20 cellular contexts compared by ENCODE assay signal in the genomic region with DNA sequence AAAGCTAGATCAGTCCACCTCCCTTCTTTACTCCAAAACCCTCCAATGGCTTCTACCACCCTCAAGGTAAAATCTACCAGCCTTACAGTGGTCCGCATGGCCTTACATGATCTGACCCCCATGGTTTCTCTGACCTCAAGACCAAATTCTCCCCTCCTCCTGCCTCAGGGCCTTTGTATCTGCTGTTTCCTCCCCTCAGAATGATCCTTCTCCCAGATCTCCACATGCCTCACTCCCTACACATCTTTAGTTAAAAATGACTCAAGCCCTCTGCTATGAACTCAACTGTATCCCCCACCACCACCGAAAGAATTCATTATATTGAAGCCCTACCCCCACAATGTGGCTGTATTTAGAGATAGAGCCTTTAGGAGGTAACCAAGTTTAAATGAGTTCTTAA.
"Had no signal": no experiment of that assay in that cellular context is flagged by ENCODE, and none has a peak within 500 bp of the region (broad histone marks: within the 10 kb centered on the region; RNA-seq: fewer than 3 reads in every experiment).

No MANE protein-coding gene starts in this region.

- H3K36me3 Mint-ChIP-seq: natural killer cell treated with Interleukin-12 subunit alpha and Interleukin-12 subunit beta and Interleukin-15 and Interleukin-18, amount 100 ng/mL, for 72 hours had no signal

- DNase-seq: activated CD4-positive, alpha-beta memory T cell treated with anti-CD3 and anti-CD28 coated beads for 36 hours; activated CD8-positive, alpha-beta memory T cell treated with anti-CD3 and anti-CD28 coated beads, Interleukin-2, amount 50 U/mL, for 4 hours; activated naive CD4-positive, alpha-beta T cell treated with anti-CD3 and anti-CD28 coated beads for 36 hours; esophagus squamous epithelium; hypothalamus; kidney glomerular epithelial cell; left ventricle myocardium superior; mesendoderm; nucleus accumbens; stimulated activated CD4-positive, alpha-beta T cell treated with anti-CD3 and anti-CD28 coated beads, Interleukin-15, amount 100 ng/mL, for 24 hours; stimulated activated CD4-positive, alpha-beta T cell treated with anti-CD3 and anti-CD28 coated beads, Interleukin-4, amount 100 ng/mL, for 1 hour; stimulated activated naive CD4-positive, alpha-beta T cell treated with Interleukin-2 at 50 U/mL for 16 hours; substantia nigra; T-helper 1 cell; T1000 had no signal

- H3K27ac Mint-ChIP-seq: activated CD4-positive, alpha-beta memory T cell treated with anti-CD3 and anti-CD28 coated beads for 36 hours; activated naive CD4-positive, alpha-beta T cell treated with anti-CD3 and anti-CD28 coated beads for 36 hours; natural killer cell treated with Interleukin-12 subunit alpha and Interleukin-12 subunit beta and Interleukin-15 and Interleukin-18, amount 100 ng/mL, for 72 hours had no signal

- ATAC-seq: left ventricle myocardium superior; natural killer cell treated with Interleukin-12 subunit alpha and Interleukin-12 subunit beta and Interleukin-15 and Interleukin-18, amount 100 ng/mL, for 72 hours had no signal

- H3K36me3 ChIP-seq: esophagus squamous epithelium, tibial nerve, vagina had no signal

- H3K4me3 Mint-ChIP-seq: activated CD4-positive, alpha-beta memory T cell treated with anti-CD3 and anti-CD28 coated beads for 36 hours; activated naive CD4-positive, alpha-beta T cell treated with anti-CD3 and anti-CD28 coated beads for 36 hours; natural killer cell treated with Interleukin-12 subunit alpha and Interleukin-12 subunit beta and Interleukin-15 and Interleukin-18, amount 100 ng/mL, for 72 hours had no signal

- H3K27me3 Mint-ChIP-seq: activated CD4-positive, alpha-beta memory T cell treated with anti-CD3 and anti-CD28 coated beads for 36 hours; natural killer cell treated with Interleukin-12 subunit alpha and Interleukin-12 subunit beta and Interleukin-15 and Interleukin-18, amount 100 ng/mL, for 72 hours had no signal

- H3K27ac ChIP-seq: coronary artery, esophagus squamous epithelium, skin epidermis, vagina had no signal

- H3K9me3 Mint-ChIP-seq: activated CD4-positive, alpha-beta memory T cell treated with anti-CD3 and anti-CD28 coated beads for 36 hours; activated naive CD4-positive, alpha-beta T cell treated with anti-CD3 and anti-CD28 coated beads for 36 hours; natural killer cell treated with Interleukin-12 subunit alpha and Interleukin-12 subunit beta and Interleukin-15 and Interleukin-18, amount 100 ng/mL, for 72 hours had no signal

- H3K9me3 ChIP-seq: esophagus squamous epithelium, tibial nerve, vagina had no signal

- H3K4me3 ChIP-seq: coronary artery, esophagus squamous epithelium, skin epidermis, tibial nerve, vagina had no signal

- H3K27me3 ChIP-seq: esophagus squamous epithelium, tibial nerve, vagina had no signal
